ENCODE assay signal across 9 cellular contexts in the genomic region with DNA sequence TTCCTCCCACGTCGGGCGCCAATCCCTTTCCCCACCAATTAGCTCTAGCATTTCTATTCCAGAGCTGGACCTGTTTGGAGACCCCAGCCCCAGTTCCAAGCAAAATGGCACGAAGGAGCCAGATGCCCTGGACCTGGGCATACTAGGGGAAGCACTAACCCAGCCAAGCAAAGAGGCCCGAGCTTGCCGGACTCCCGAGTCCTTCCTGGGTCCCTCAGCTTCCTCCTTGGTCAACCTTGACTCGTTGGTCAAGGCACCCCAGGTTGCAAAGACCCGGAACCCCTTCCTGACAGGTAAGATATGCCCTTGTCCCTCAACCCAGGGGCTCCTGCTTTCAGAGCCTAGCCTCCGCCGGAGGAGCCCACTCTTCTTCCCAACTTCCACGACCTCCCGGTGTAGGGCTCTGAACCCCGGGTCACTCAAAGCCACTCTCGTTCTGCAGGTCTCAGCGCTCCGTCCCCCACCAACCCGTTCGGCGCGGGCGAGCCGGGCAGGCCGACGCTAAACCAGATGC. TPM values are rescaled to one million over a fixed set of nuclear protein-coding genes. Genes with fewer than 3 reads are reported as not detected.
DNase-seq lines count a peak whose midpoint lies in the region; ATAC-seq and TF ChIP-seq lines count a peak whose summit lies in the region.
"Had no signal": no experiment of that assay in that cellular context is flagged by ENCODE, and none has a peak within 500 bp of the region (broad histone marks: within the 10 kb centered on the region; RNA-seq: fewer than 3 reads in every experiment).

No MANE protein-coding gene starts in this region.

- peak overlapping the region; percentile 20 for H2AFZ ChIP-seq in mammary epithelial cell (ENCODE audit: low read depth, low read length)

- dilution Hi-C loops in mammary epithelial cell (cut with HindIII; ENCODE audit: low sequenced_read_pairs), result no loop called here

- no peak overlapping the region for H3K9ac ChIP-seq in mammary epithelial cell (ENCODE audit: insufficient read depth, low read length)

- H3K27me3 ChIP-seq in mammary epithelial cell (ENCODE audit: insufficient read depth, low read length), result no peaks in the 10 kb centered on the region
- no peaks in the 10 kb centered on the region for H3K27me3 ChIP-seq in muscle layer of duodenum (ENCODE audit: low read depth, low read length)

- H3K36me3 ChIP-seq in mammary epithelial cell (ENCODE audit: insufficient read depth, low read length) (peaks cover 32% of the 10 kb centered on the region), muscle layer of duodenum (ENCODE audit: control insufficient read depth in 1 of 2, insufficient read depth in 2 of 2, low read length in 2 of 2) (no peaks in the 10 kb centered on the region)

- TF ChIP-seq CTCF in 22Rv1 (IDR thresholded peaks at IDR 0.05), result no peak
- TF ChIP-seq CTCF in mammary epithelial cell (conservative IDR thresholded peaks at IDR 0.05 in 1 of 2, IDR thresholded peaks at IDR 0.05 in 1 of 2; ENCODE audit: extremely low read depth in 1 of 2, insufficient read depth in 1 of 2, low read depth in 1 of 2, low read length in 2 of 2), result no peak
- TF ChIP-seq CTCF in GM13977 (IDR thresholded peaks at IDR 0.05; ENCODE audit: extremely low read depth, insufficient read depth, missing control alignments), result no peak
- no peak for TF ChIP-seq CTCF in lower leg skin (IDR thresholded peaks at IDR 0.05)

- intact Hi-C loops in mammary epithelial cell (cut with micrococcal nuclease), result no loop called here
- intact Hi-C loops in lower leg skin (cut with DNase I; ENCODE audit: low total_unique reads), result no loop called here

- ATAC-seq in HG02763 (IDR thresholded peaks at IDR 0.05; ENCODE audit: unreplicated experiment) (peak; percentile 4), GM21367 (IDR thresholded peaks at IDR 0.05; ENCODE audit: unreplicated experiment) (no peak)

- H3K9me3 ChIP-seq in mammary epithelial cell (replicated peaks; ENCODE audit: insufficient read depth, low read length) (no peaks in the 10 kb centered on the region), muscle layer of duodenum (ENCODE audit: control insufficient read depth in 1 of 2, low read length in 2 of 2) (no peaks in the 10 kb centered on the region)

- DNase-seq in mammary epithelial cell (no peak), GM13977 (ENCODE audit: low spot score) (no peak), lower leg skin (ENCODE audit: low spot score in 2 of 2) (no peak)
- no peak for DNase-seq in stimulated activated CD8-positive, alpha-beta memory T cell treated with anti-CD3 and anti-CD28 coated beads, Interleukin-4, amount 100 ng/mL, for 48 hours

- no peak for TF ChIP-seq POLR2A in lower leg skin (IDR thresholded peaks at IDR 0.05)

- CTCF ChIA-PET in mammary epithelial cell (lab: Charles Lee; ENCODE audit: low non-redundant PET), result no interaction called here

- H3K4me2 ChIP-seq in mammary epithelial cell (ENCODE audit: insufficient read depth, low read depth, low read length), result peak overlapping the region; percentile 71

- H3K4me1 ChIP-seq in mammary epithelial cell (ENCODE audit: insufficient read depth, low read length) (peaks cover 66% of the 10 kb centered on the region), muscle layer of duodenum (ENCODE audit: control insufficient read depth in 1 of 2, insufficient read depth in 2 of 2, low read length in 2 of 2) (peaks cover 7 to 16% of the 10 kb centered on the region in 2 donors)

- H3K79me2 ChIP-seq in mammary epithelial cell (ENCODE audit: insufficient read depth, low read length), result peaks cover 46% of the 10 kb centered on the region

- peak overlapping the region in 1 of 3 experiments; percentile 28 for H3K4me3 ChIP-seq in mammary epithelial cell (replicated peaks in 1 of 3; ENCODE audit: insufficient read depth in 1 of 3, low read depth in 2 of 3, low read length in 3 of 3)
- peak overlapping the region; percentile 30 to 68 for H3K4me3 ChIP-seq in muscle layer of duodenum (ENCODE audit: low read depth in 1 of 2, low read length in 2 of 2)
- no peak overlapping the region for H3K4me3 ChIP-seq in lower leg skin (ENCODE audit: low read depth, poor library complexity, severe bottlenecking)

- no peaks in the 10 kb centered on the region for H4K20me1 ChIP-seq in mammary epithelial cell (ENCODE audit: insufficient read depth, low read length)

- in situ Hi-C loops in mammary epithelial cell (cut with MboI; ENCODE audit: low sequenced_read_pairs in 2 of 2), result loop anchor here (10.0 kb wide), 2 partner anchors 153 to 303 kb away; no protein-coding TSS in a partner anchor
- in situ Hi-C loops in GM13977 (cut with MboI; ENCODE audit: low pct_unique_long_range_greater_than_20kb, low sequenced_read_pairs, unreplicated experiment), result no loop called here

- 27% methylated on average over 15 of the region's 25 CpGs for WGBS in mammary epithelial cell (ENCODE audit: low coverage, missing lambda C conversion rate)
- 19 to 26% methylated on average over 22 to 25 of the region's 25 CpGs for WGBS in lower leg skin, 2 donors

- peak overlapping the region; percentile 100 for H3K27ac ChIP-seq in 22Rv1
- H3K27ac ChIP-seq in mammary epithelial cell (ENCODE audit: insufficient read depth, low read depth, low read length), result no peak overlapping the region
- no peak overlapping the region for H3K27ac ChIP-seq in muscle layer of duodenum (ENCODE audit: low read length)

- BruUV-seq in mammary epithelial cell (replicated peaks; lab: Mats Ljungman, UMichigan), result no TSS peak

RNA-seq across cellular contexts. Expression of a gene that starts 5.5 kb away (rescaled TPM):
- total RNA-seq in mammary epithelial cell, result 10 to 100 TPM; 65.6 to 79.9 TPM
- 28.9 TPM for polyA plus RNA-seq in mammary epithelial cell
- polyA minus RNA-seq in mammary epithelial cell, result 24.6 TPM
- 10 to 100 TPM; 27.6 to 56.0 (median 40.6) TPM for total RNA-seq in lower leg skin

RNA-seq across cellular contexts. Expression of a gene that starts 8.9 kb away (rescaled TPM):
- total RNA-seq in mammary epithelial cell, result 10 to 100 TPM; 12.2 to 70.7 TPM
- 101 TPM for polyA plus RNA-seq in mammary epithelial cell
- 151 TPM for polyA minus RNA-seq in mammary epithelial cell
- 100 to 1,000 TPM in 3 of 4 donors, 10 to 100 TPM in 1; 99.2 to 174 (median 115) TPM for total RNA-seq in lower leg skin
- total RNA-seq: RPMI7951 had no signal

RNA-seq across cellular contexts. Expression of a gene that starts 19.1 kb away (rescaled TPM):
- total RNA-seq in mammary epithelial cell (under 1 TPM in 1 of 2 donors, not detected in 1; 0.09 TPM), lower leg skin (1 to 10 TPM; 1.3 to 3.1 (median 1.8) TPM)
- polyA plus RNA-seq in mammary epithelial cell, result 0.03 TPM
- polyA minus RNA-seq in mammary epithelial cell, result not detected

RNA-seq across cellular contexts. Expression of a gene that starts 33.2 kb away (rescaled TPM):
- total RNA-seq in mammary epithelial cell (1 to 10 TPM in 1 of 2 donors, under 1 TPM in 1; 0.50 to 9.6 TPM), lower leg skin (1 to 10 TPM in 1 of 4 donors, under 1 TPM in 3; 0.38 to 2.3 (median 0.54) TPM)
- 4.5 TPM for polyA plus RNA-seq in mammary epithelial cell
- polyA minus RNA-seq in mammary epithelial cell, result not detected
- total RNA-seq: RPMI7951 had no signal
